15 cellular contexts compared by ENCODE assay signal in the genomic region with DNA sequence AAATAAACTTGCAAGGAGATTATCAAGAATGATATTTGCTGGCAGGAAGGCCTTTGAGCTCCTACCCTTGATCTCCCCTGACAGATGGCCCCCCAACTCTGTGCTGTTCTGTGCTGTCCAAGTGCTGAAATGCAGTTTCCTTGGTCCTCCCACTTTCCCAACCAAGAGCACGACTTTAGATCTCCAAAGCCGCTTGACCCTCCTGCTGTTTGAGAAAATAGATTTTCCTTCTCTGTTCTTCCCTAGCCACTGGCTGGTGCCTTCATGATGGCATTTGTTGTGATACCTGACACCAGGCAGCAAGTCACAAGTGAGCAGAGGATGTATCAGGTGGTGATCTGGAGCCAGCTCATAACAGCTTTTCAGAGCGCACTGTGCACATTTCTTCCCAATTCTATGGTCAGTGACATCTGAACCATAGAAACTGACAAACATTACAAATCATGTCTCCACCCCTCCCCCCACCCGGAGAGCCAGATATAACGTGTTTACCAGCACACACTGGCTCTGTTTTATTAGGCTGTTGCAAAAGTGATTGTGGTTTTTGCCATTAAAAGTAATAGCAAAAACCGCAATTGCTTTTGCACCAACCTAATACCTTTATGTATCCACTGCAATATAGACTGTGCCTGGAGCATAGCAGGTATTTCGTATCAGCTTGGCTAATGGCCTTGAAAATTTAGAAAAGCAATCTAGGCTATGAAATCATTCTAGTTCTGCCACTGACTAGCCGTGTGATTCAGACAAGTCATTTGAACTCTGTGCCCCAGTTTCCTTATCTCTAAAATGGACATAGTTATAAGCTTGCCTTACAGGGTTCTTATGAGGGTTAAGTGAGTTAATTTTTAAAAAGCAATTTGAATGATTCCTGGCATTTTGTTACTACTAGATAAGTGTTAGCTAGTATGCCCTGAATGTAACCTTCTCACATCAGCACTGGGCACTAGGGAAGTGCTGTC.
DNase-seq lines count a peak whose midpoint lies in the region; ATAC-seq and TF ChIP-seq lines count a peak whose summit lies in the region.
"Had no signal": no experiment of that assay in that cellular context is flagged by ENCODE, and none has a peak within 500 bp of the region (broad histone marks: within the 10 kb centered on the region; RNA-seq: fewer than 3 reads in every experiment).

No MANE protein-coding gene starts in this region.

- no peak overlapping the region for H3K27ac ChIP-seq in MM.1S (ENCODE audit: low read length)
- H3K27ac ChIP-seq: spleen, vagina had no signal

- H3K27me3 ChIP-seq in Loucy (ENCODE audit: insufficient read depth, low read length, poor library complexity, severe bottlenecking) = peaks cover 17% of the 10 kb centered on the region
- H3K27me3 ChIP-seq in MM.1S (replicated peaks; ENCODE audit: insufficient read depth, low read length) = no peaks in the 10 kb centered on the region
- H3K27me3 ChIP-seq: vagina had no signal

- no peaks in the 10 kb centered on the region for H3F3A ChIP-seq in Loucy (ENCODE audit: low read depth)
- H3F3A ChIP-seq in MM.1S (ENCODE audit: insufficient read depth, low read length) = no peaks in the 10 kb centered on the region

- no peak for TF ChIP-seq CTCF in Loucy (conservative IDR thresholded peaks at IDR 0.05; ENCODE audit: low read length)
- no peak for TF ChIP-seq CTCF in MM.1S (IDR thresholded peaks at IDR 0.05; ENCODE audit: low read length)

- H3K9me3 ChIP-seq in Loucy (ENCODE audit: insufficient read depth, low read depth, low read length) = no peaks in the 10 kb centered on the region
- H3K9me3 ChIP-seq in MM.1S (replicated peaks; ENCODE audit: insufficient read depth, low read length) = no peaks in the 10 kb centered on the region
- H3K9me3 ChIP-seq: vagina had no signal

- peaks cover 11% of the 10 kb centered on the region for H3K4me1 ChIP-seq in Loucy (ENCODE audit: insufficient read depth, low read length, poor library complexity, severe bottlenecking)
- no peaks in the 10 kb centered on the region for H3K4me1 ChIP-seq in MM.1S (ENCODE audit: low read length)
- H3K4me1 ChIP-seq: spleen, vagina had no signal

- H3K9me2 ChIP-seq in Loucy (replicated peaks; ENCODE audit: low read depth, low read length) (no peaks in the 10 kb centered on the region), MM.1S (replicated peaks; ENCODE audit: insufficient read depth, low read length) (no peaks in the 10 kb centered on the region)

- H3K9ac ChIP-seq in Loucy (ENCODE audit: low read depth, low read length, poor library complexity, severe bottlenecking) (no peak overlapping the region), MM.1S (ENCODE audit: low read length) (no peak overlapping the region)

- H3K79me2 ChIP-seq in Loucy (ENCODE audit: insufficient read depth, low read length) (no peaks in the 10 kb centered on the region), MM.1S (ENCODE audit: low read length) (no peaks in the 10 kb centered on the region)

- ATAC-seq in GM21786 (IDR thresholded peaks at IDR 0.05; ENCODE audit: unreplicated experiment) = no peak
- ATAC-seq: activated naive CD4-positive, alpha-beta T cell treated with anti-CD3 and anti-CD28 coated beads, Interleukin-2, amount 50 U/mL, for 72 hours; T-cell had no signal

- no peak overlapping the region for H3K4me3 ChIP-seq in Loucy (ENCODE audit: low read length, poor library complexity, severe bottlenecking)
- H3K4me3 ChIP-seq in MM.1S (ENCODE audit: low read length) = no peak overlapping the region
- H3K4me3 ChIP-seq: spleen, vagina had no signal

- H2AFZ ChIP-seq in Loucy (ENCODE audit: low read length) = no peak overlapping the region
- no peak overlapping the region for H2AFZ ChIP-seq in MM.1S (ENCODE audit: low read length)

- H3K36me3 ChIP-seq in Loucy (ENCODE audit: insufficient read depth, low read length) (no peaks in the 10 kb centered on the region), MM.1S (replicated peaks; ENCODE audit: insufficient read depth, low read length) (no peaks in the 10 kb centered on the region)
- H3K36me3 ChIP-seq: spleen, vagina had no signal

- peak; percentile 3 for DNase-seq in ELF-1 (ENCODE audit: low read depth, low spot score)
- peak; percentile 9 for DNase-seq in NK-92 (lab: John Stamatoyannopoulos, UW; ENCODE audit: unreplicated experiment)
- peak; percentile 28 for DNase-seq in iPS-NIHi7 (ENCODE audit: extremely low spot score)
- DNase-seq in MM.1S = no peak
- no peak for DNase-seq in T-helper 9 cell
- DNase-seq: activated T-cell treated with anti-CD3 and anti-CD28 coated beads, Interleukin-2, amount 50 U/mL, for 48 hours; cortex of kidney; hippocampal formation; NCI-H146; spleen; T-cell had no signal

- H4K20me1 ChIP-seq in Loucy (ENCODE audit: insufficient read depth, low read length, poor library complexity, severe bottlenecking) = no peaks in the 10 kb centered on the region
- H4K20me1 ChIP-seq in MM.1S (ENCODE audit: insufficient read depth, low read length) = no peaks in the 10 kb centered on the region

- H3K4me2 ChIP-seq in Loucy (ENCODE audit: low read depth, low read length, poor library complexity, severe bottlenecking) (peak overlapping the region; percentile 32), MM.1S (ENCODE audit: low read depth, low read length) (no peak overlapping the region)

Comparison
In these comparisons a context has a peak if more than half of its experiments do, and no peak if none do; other contexts are left out.
1. DNase-seq: peak in ELF-1 (single experiment), NK-92 (single experiment) and iPS-NIHi7 (single experiment); none in MM.1S (single experiment) and T-helper 9 cell (single experiment).